In the genomic region with DNA sequence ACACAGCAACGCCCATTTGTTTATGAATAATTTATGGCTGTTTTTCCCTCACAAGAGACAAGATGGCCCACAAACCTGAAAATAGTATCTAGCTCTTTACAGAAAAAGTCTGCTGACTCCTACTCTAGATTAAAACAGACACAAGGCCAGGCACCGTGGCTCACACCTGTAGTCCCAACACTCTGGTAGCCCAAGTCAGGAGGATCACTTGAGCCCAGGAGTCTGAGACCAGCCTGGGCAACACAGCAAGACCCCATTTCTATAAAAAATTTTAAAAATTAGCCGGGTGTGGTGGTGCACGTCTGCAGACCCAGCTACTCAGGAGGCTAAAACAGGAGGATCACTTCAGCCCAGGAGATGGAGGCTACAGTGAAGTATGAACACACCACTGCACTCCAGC, we compare ENCODE assay signal across 9 cellular contexts.
"Had no signal": no experiment of that assay in that cellular context is flagged by ENCODE, and none has a peak within 500 bp of the region (broad histone marks: within the 10 kb centered on the region; RNA-seq: fewer than 3 reads in every experiment).

No MANE protein-coding gene starts in this region.

- ATAC-seq: HCT116 had no signal

- FAIRE-seq: H1, H54 had no signal

- H3K27ac ChIP-seq: HL-60, KMS-11 had no signal

- H3K9me3 Mint-ChIP-seq: GM23338, H9 had no signal

- H3K4me3 ChIP-seq: GM23338 had no signal

- DNase-seq: H9, IMR-90, KBM-7 had no signal

- H2AFZ ChIP-seq: GM23338 had no signal

- H3K4me2 ChIP-seq: GM23338, KMS-11 had no signal

- H3K9ac ChIP-seq: KMS-11 had no signal

- H3K4me3 Mint-ChIP-seq: GM23338, H9 had no signal

- H3K27ac Mint-ChIP-seq: GM23338, H9 had no signal
